21 cellular contexts compared by ENCODE assay signal in the genomic region with DNA sequence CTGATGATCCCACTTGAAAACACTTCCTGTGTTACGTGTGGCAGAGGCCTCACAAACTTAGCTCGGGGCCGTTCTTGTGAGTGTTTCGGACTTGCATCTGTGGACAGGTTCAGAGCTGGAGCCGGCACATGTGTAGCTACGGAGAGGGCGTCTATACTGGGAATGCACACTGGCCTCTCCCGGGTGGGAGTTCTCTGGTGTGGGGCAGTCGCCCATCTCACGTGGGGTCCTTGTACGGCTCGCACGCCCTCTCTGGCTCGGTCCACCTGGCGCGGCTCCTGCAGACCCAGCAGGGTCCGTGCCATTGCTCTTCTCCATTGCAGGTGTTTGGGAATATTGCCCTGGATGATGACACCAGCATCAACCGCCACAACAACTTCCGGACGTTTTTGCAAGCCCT.
"Had no signal": no experiment of that assay in that cellular context is flagged by ENCODE, and none has a peak within 500 bp of the region (broad histone marks: within the 10 kb centered on the region; RNA-seq: fewer than 3 reads in every experiment).

No MANE protein-coding gene starts in this region.

- H3K36me3 Mint-ChIP-seq: immature natural killer cell; stimulated activated naive B cell treated with anti-CD40 and anti-IgM and Interleukin-4, amounts not matched to agents 10 μg/mL and 1 μg/mL and 100 μg/mL, for 72 hours had no signal

- ATAC-seq: effector memory CD8-positive, alpha-beta T cell; gastrocnemius medialis; heart left ventricle; stimulated activated naive B cell treated with anti-CD40 and anti-IgM and Interleukin-4, amounts not matched to agents 10 μg/mL and 1 μg/mL and 100 μg/mL, for 72 hours had no signal

- H3K4me1 ChIP-seq: gastrocnemius medialis, heart left ventricle, transverse colon had no signal

- H3K36me3 ChIP-seq: brain microvascular endothelial cell, gastrocnemius medialis, heart left ventricle, ovary, transverse colon had no signal

- H3K27ac ChIP-seq: brain microvascular endothelial cell, epithelial cell of prostate, gastrocnemius medialis, heart left ventricle, ovary, SK-N-MC, transverse colon had no signal

- H3K4me1 Mint-ChIP-seq: immature natural killer cell, neural crest cell had no signal

- H3K4me3 Mint-ChIP-seq: activated T-helper 1 cell treated with anti-CD3 and anti-CD28 coated beads, Interleukin-12 subunit alpha, Interleukin-12 subunit beta, Interleukin-2, Interleukin-4 antibody, amounts not matched to agents 30 ng/mL and 10 ng/mL and 1 ng/mL, durations not matched to agents 14 hours and 24 hours and 36 hours; effector memory CD8-positive, alpha-beta T cell; immature natural killer cell; neural crest cell; stimulated activated naive B cell treated with anti-CD40 and anti-IgM and Interleukin-4, amounts not matched to agents 10 μg/mL and 1 μg/mL and 100 μg/mL, for 72 hours had no signal

- DNase-seq: activated CD4-positive, alpha-beta T cell treated with anti-CD3 and anti-CD28 coated beads for 1 hour; activated CD4-positive, alpha-beta T cell treated with anti-CD3 and anti-CD28 coated beads, Interleukin-2, amount 50 U/mL, for 4 hours; activated naive CD4-positive, alpha-beta T cell treated with Interleukin-2 at 50 U/mL for 16 hours; anterior cingulate cortex; brain microvascular endothelial cell; effector memory CD8-positive, alpha-beta T cell; gastrocnemius medialis; immature natural killer cell; ovary; stimulated activated CD4-positive, alpha-beta T cell treated with anti-CD3 and anti-CD28 coated beads, Interleukin-15, amount 100 ng/mL, for 24 hours; stimulated activated CD4-positive, alpha-beta T cell treated with anti-CD3 and anti-CD28 coated beads, Interleukin-4, amount 100 ng/mL, for 1 hour; stimulated activated naive B cell treated with anti-CD40 and anti-IgM and Interleukin-4, amounts not matched to agents 10 μg/mL and 1 μg/mL and 100 μg/mL, for 72 hours; T-helper 1 cell; T1000; transverse colon had no signal

- H3K9me3 ChIP-seq: gastrocnemius medialis, heart left ventricle, ovary, transverse colon had no signal

- H3K9me3 Mint-ChIP-seq: activated T-helper 1 cell treated with anti-CD3 and anti-CD28 coated beads, Interleukin-12 subunit alpha, Interleukin-12 subunit beta, Interleukin-2, Interleukin-4 antibody, amounts not matched to agents 30 ng/mL and 10 ng/mL and 1 ng/mL, durations not matched to agents 14 hours and 24 hours and 36 hours; effector memory CD8-positive, alpha-beta T cell; neural crest cell; stimulated activated naive B cell treated with anti-CD40 and anti-IgM and Interleukin-4, amounts not matched to agents 10 μg/mL and 1 μg/mL and 100 μg/mL, for 72 hours had no signal

- H3K4me3 ChIP-seq: gastrocnemius medialis, heart left ventricle, lung, ovary, SK-N-MC, transverse colon had no signal

- H3K27me3 ChIP-seq: brain microvascular endothelial cell, ovary, transverse colon had no signal

- H3K27ac Mint-ChIP-seq: activated T-helper 1 cell treated with anti-CD3 and anti-CD28 coated beads, Interleukin-12 subunit alpha, Interleukin-12 subunit beta, Interleukin-2, Interleukin-4 antibody, amounts not matched to agents 30 ng/mL and 10 ng/mL and 1 ng/mL, durations not matched to agents 14 hours and 24 hours and 36 hours; effector memory CD8-positive, alpha-beta T cell; immature natural killer cell; stimulated activated naive B cell treated with anti-CD40 and anti-IgM and Interleukin-4, amounts not matched to agents 10 μg/mL and 1 μg/mL and 100 μg/mL, for 72 hours had no signal
